ENCODE assay signal across 21 cellular contexts in genomic region chr10:28111712-28112111, GRCh38.
DNase-seq lines count a peak whose midpoint lies in the region; ATAC-seq, FAIRE-seq and TF ChIP-seq lines count a peak whose summit lies in the region.
"Had no signal": no experiment of that assay in that cellular context is flagged by ENCODE, and none has a peak within 500 bp of the region (broad histone marks: within the 10 kb centered on the region; RNA-seq: fewer than 3 reads in every experiment).

No MANE protein-coding gene starts in this region.

- no peaks in the 10 kb centered on the region for H3K9me3 ChIP-seq in astrocyte (ENCODE audit: insufficient read depth, low read depth, low read length)
- H3K9me3 ChIP-seq: ascending aorta, heart left ventricle, left lung, Peyer's patch had no signal

- H3K4me3 ChIP-seq in astrocyte (ENCODE audit: insufficient read depth, low read depth, low read length) (no peak overlapping the region), fibroblast of pulmonary artery (replicated peaks; ENCODE audit: low read depth, low read length) (no peak overlapping the region)
- H3K4me3 ChIP-seq: ascending aorta, heart left ventricle, left lung, Peyer's patch had no signal

- peak overlapping the region; percentile 9 for H3K27ac ChIP-seq in astrocyte (ENCODE audit: low read depth, low read length)
- H3K27ac ChIP-seq: ascending aorta, heart left ventricle, left lung, Peyer's patch, VCaP had no signal

- H3K4me3 Mint-ChIP-seq in astrocyte (ENCODE audit: unreplicated experiment) = no peak overlapping the region
- H3K4me3 Mint-ChIP-seq: H9, neural crest cell, T-helper 17 cell had no signal

- H3K4me1 Mint-ChIP-seq in astrocyte (ENCODE audit: low read depth, unreplicated experiment) = peaks cover 5% of the 10 kb centered on the region
- H3K4me1 Mint-ChIP-seq: T-helper 17 cell had no signal

- no peaks in the 10 kb centered on the region for H3K36me3 ChIP-seq in astrocyte (ENCODE audit: insufficient read depth, low read length)
- H3K36me3 ChIP-seq: heart left ventricle, Peyer's patch had no signal

- FAIRE-seq in astrocyte (lab: Jason Lieb, UNC) = peak; percentile 32

- peaks cover 6% of the 10 kb centered on the region for H3K4me1 ChIP-seq in astrocyte (ENCODE audit: insufficient read depth, low read length)
- H3K4me1 ChIP-seq: ascending aorta, heart left ventricle, left lung, Peyer's patch had no signal

- TF ChIP-seq CTCF in astrocyte (IDR thresholded peaks at IDR 0.05; ENCODE audit: insufficient read depth, low read depth, low read length) (no peak), fibroblast of pulmonary artery (IDR thresholded peaks at IDR 0.05; ENCODE audit: low read length, missing control alignments) (no peak)

- H3K36me3 Mint-ChIP-seq in astrocyte (ENCODE audit: low read depth, unreplicated experiment) = peaks cover 6% of the 10 kb centered on the region
- H3K36me3 Mint-ChIP-seq: activated naive CD4-positive, alpha-beta T cell treated with anti-CD3 and anti-CD28 coated beads, Interleukin-2, amount 50 U/mL, for 72 hours had no signal

- no peaks in the 10 kb centered on the region for H3K9me3 Mint-ChIP-seq in astrocyte (ENCODE audit: unreplicated experiment)
- H3K9me3 Mint-ChIP-seq: activated naive CD4-positive, alpha-beta T cell treated with anti-CD3 and anti-CD28 coated beads, Interleukin-2, amount 50 U/mL, for 72 hours; H9 had no signal

- no peak overlapping the region for H2AFZ ChIP-seq in astrocyte (ENCODE audit: low read depth, low read length)

- no peaks in the 10 kb centered on the region for H3K27me3 Mint-ChIP-seq in astrocyte (ENCODE audit: low read depth, unreplicated experiment)
- H3K27me3 Mint-ChIP-seq: T-helper 17 cell had no signal

- no peak for ATAC-seq in GM21723 (IDR thresholded peaks at IDR 0.05; ENCODE audit: unreplicated experiment)
- ATAC-seq: activated naive CD4-positive, alpha-beta T cell treated with anti-CD3 and anti-CD28 coated beads, Interleukin-2, amount 50 U/mL, for 72 hours; heart left ventricle; left lung; T-helper 17 cell had no signal

- DNase-seq in A172 (ENCODE audit: low spot score) = peak; percentile 74
- peak; percentile 18 for DNase-seq in HCEC 1CT
- DNase-seq in astrocyte (ENCODE audit: low read depth) = peak; percentile 86
- peak; percentile 14 for DNase-seq in fibroblast of pulmonary artery (ENCODE audit: low read depth)
- no peak for DNase-seq in NOMO-1 (lab: John Stamatoyannopoulos, UW; ENCODE audit: unreplicated experiment in 2 of 2)
- DNase-seq in SIG-M5 (lab: John Stamatoyannopoulos, UW) = no peak
- no peak for DNase-seq in NK-92 treated with Interleukin-12 subunit alpha and Interleukin-12 subunit beta, amount 100 ng/mL, for 24 hours (lab: John Stamatoyannopoulos, UW)
- DNase-seq: C1 segment of cervical spinal cord, H9, heart left ventricle, left lung, MV-4-11, NCI-H1694 treated with DMSO at 0.1 percent for 48 hours, Peyer's patch, posterior cingulate gyrus, T-helper 17 cell had no signal

- H3K9ac ChIP-seq in astrocyte (ENCODE audit: low read length) = no peak overlapping the region

- H4K20me1 ChIP-seq in astrocyte (ENCODE audit: insufficient read depth, low read length) = no peaks in the 10 kb centered on the region

- H3K4me2 ChIP-seq in astrocyte (ENCODE audit: low read length) = peak overlapping the region; percentile 7

- H3K79me2 ChIP-seq in astrocyte (ENCODE audit: insufficient read depth, low read length) = no peaks in the 10 kb centered on the region

- H3K27ac Mint-ChIP-seq in astrocyte (ENCODE audit: unreplicated experiment) = no peak overlapping the region
- H3K27ac Mint-ChIP-seq: activated naive CD4-positive, alpha-beta T cell treated with anti-CD3 and anti-CD28 coated beads, Interleukin-2, amount 50 U/mL, for 72 hours; H9; T-helper 17 cell had no signal

- no peaks in the 10 kb centered on the region for H3K27me3 ChIP-seq in astrocyte (ENCODE audit: insufficient read depth, low read length)
- H3K27me3 ChIP-seq: ascending aorta, heart left ventricle, left lung, Peyer's patch had no signal

Comparison
In these comparisons a context has a peak if more than half of its experiments do, and no peak if none do; other contexts are left out.
1. DNase-seq: peak in A172 (single experiment), HCEC 1CT (single experiment), astrocyte (single experiment) and fibroblast of pulmonary artery (single experiment); none in NOMO-1 (0 of 2), SIG-M5 (single experiment) and NK-92 treated with Interleukin-12 subunit alpha and Interleukin-12 subunit beta, amount 100 ng/mL, for 24 hours (single experiment).